In genomic region chr9:97852399-97853055, GRCh38 we compare ENCODE assay signal across 8 cellular contexts. TPM values are rescaled to one million over a fixed set of nuclear protein-coding genes. Genes with fewer than 3 reads are reported as not detected.
DNase-seq lines count a peak whose midpoint lies in the region; ATAC-seq and TF ChIP-seq lines count a peak whose summit lies in the region.
"Had no signal": no experiment of that assay in that cellular context is flagged by ENCODE, and none has a peak within 500 bp of the region (broad histone marks: within the 10 kb centered on the region; RNA-seq: fewer than 3 reads in every experiment).

No MANE protein-coding gene starts in this region.

- H3K27me3 ChIP-seq in CD4-positive, alpha-beta T cell (ENCODE audit: control insufficient read depth, insufficient read depth, low read length), result peaks cover 91% of the 10 kb centered on the region
- H3K27me3 ChIP-seq in endodermal cell (ENCODE audit: control insufficient read depth, insufficient read depth, low read length, poor library complexity, severe bottlenecking) (peaks cover 100% of the 10 kb centered on the region), trophoblast cell (ENCODE audit: insufficient read depth, low read length) (peaks cover 89% of the 10 kb centered on the region)

- H3K79me2 ChIP-seq in trophoblast cell (ENCODE audit: control insufficient read depth, insufficient read depth, low read length, poor library complexity), result no peaks in the 10 kb centered on the region

- POLR2A ChIA-PET in CD4-positive, alpha-beta T cell (lab: Charles Lee), result no interaction called here

- peak overlapping the region; percentile 13 for H3K4me2 ChIP-seq in trophoblast cell (ENCODE audit: low read length)

- peaks cover 86% of the 10 kb centered on the region for H3K27me3 Mint-ChIP-seq in CD4-positive, alpha-beta T cell
- H3K27me3 Mint-ChIP-seq in endodermal cell (ENCODE audit: insufficient read depth), result peaks cover 93% of the 10 kb centered on the region

- CTCF ChIA-PET in CD4-positive, alpha-beta T cell (lab: Charles Lee), result no interaction called here

- no peak overlapping the region for H2AFZ ChIP-seq in trophoblast cell (ENCODE audit: insufficient read depth, low read length, poor library complexity)

- no peak overlapping the region for H4K8ac ChIP-seq in trophoblast cell (ENCODE audit: low read depth, low read length)

- no peak overlapping the region for H3K27ac Mint-ChIP-seq in CD4-positive, alpha-beta T cell
- H3K27ac Mint-ChIP-seq in endodermal cell, result no peak overlapping the region

- no peak overlapping the region for H3K18ac ChIP-seq in trophoblast cell (ENCODE audit: low read length)

- intact Hi-C loops in CD4-positive, alpha-beta T cell (cut with DNase I, micrococcal nuclease), result no loop called here

- no peak overlapping the region for H4K12ac ChIP-seq in trophoblast cell (ENCODE audit: low read depth, low read length)

- peak overlapping the region; percentile 79 for H3K4me3 Mint-ChIP-seq in CD4-positive, alpha-beta T cell
- H3K4me3 Mint-ChIP-seq in endodermal cell, result peak overlapping the region; percentile 28

- H3K9me3 ChIP-seq in CD4-positive, alpha-beta T cell (ENCODE audit: control insufficient read depth, low read length), result peaks cover 4% of the 10 kb centered on the region
- H3K9me3 ChIP-seq in endodermal cell (ENCODE audit: control insufficient read depth, low read length) (no peaks in the 10 kb centered on the region), trophoblast cell (ENCODE audit: insufficient read depth, low read depth, low read length) (peaks cover 25% of the 10 kb centered on the region)

- H3K23ac ChIP-seq in trophoblast cell (ENCODE audit: low read length), result no peak overlapping the region

- DNase-seq in CD4-positive, alpha-beta T cell, result no peak
- DNase-seq in HK-2 (ENCODE audit: unreplicated experiment), result peak; percentile 60
- peak; percentile 81 for DNase-seq in endodermal cell
- DNase-seq in trophoblast cell, result no peak
- DNase-seq in CD1c-positive myeloid dendritic cell (ENCODE audit: extremely low spot score), result no peak
- DNase-seq in occipital lobe (lab: John Stamatoyannopoulos, UW), result no peak
- DNase-seq: left cardiac atrium had no signal

- peaks cover 12% of the 10 kb centered on the region for H3K4me1 ChIP-seq in endodermal cell (ENCODE audit: control insufficient read depth, insufficient read depth, low read length)
- peaks cover 8 to 16% of the 10 kb centered on the region in 2 experiments for H3K4me1 ChIP-seq in trophoblast cell (ENCODE audit: control insufficient read depth in 1 of 2, insufficient read depth in 2 of 2, low read length in 2 of 2)

- H3K9ac ChIP-seq in endodermal cell (ENCODE audit: extremely low read depth, low read length, poor library complexity, severe bottlenecking), result no peak overlapping the region
- no peak overlapping the region for H3K9ac ChIP-seq in trophoblast cell (ENCODE audit: low read length)

- WGBS in endodermal cell (ENCODE audit: insufficient coverage in 1 of 2, insufficient read length in 1 of 2), 2 experiments, result 2 to 5% methylated on average over 7 to 34 of the region's 34 CpGs
- no CpG with 5 or more reads among the region's 34 CpGs for WGBS in trophoblast cell (ENCODE audit: extremely low coverage, insufficient coverage, insufficient read length)

- H2BK12ac ChIP-seq in trophoblast cell (ENCODE audit: low read length), result no peak overlapping the region

- H2BK5ac ChIP-seq in trophoblast cell (ENCODE audit: low read depth, low read length, poor library complexity), result no peak overlapping the region

- H2BK120ac ChIP-seq in trophoblast cell (ENCODE audit: insufficient read depth, low read length, poor library complexity), result no peak overlapping the region

- H3K36me3 ChIP-seq in endodermal cell (ENCODE audit: control insufficient read depth, insufficient read depth, low read length), result no peaks in the 10 kb centered on the region
- H3K36me3 ChIP-seq in trophoblast cell (ENCODE audit: control insufficient read depth in 1 of 2, insufficient read depth in 2 of 2, low read length in 2 of 2), result no peaks in the 10 kb centered on the region

- peaks cover 4% of the 10 kb centered on the region for H3K9me3 Mint-ChIP-seq in CD4-positive, alpha-beta T cell
- no peaks in the 10 kb centered on the region for H3K9me3 Mint-ChIP-seq in endodermal cell

- H3K4me3 ChIP-seq in endodermal cell (ENCODE audit: low read length) (no peak overlapping the region), trophoblast cell (ENCODE audit: low read depth, low read length) (no peak overlapping the region)

- H4K91ac ChIP-seq in trophoblast cell (ENCODE audit: low read depth, low read length), result no peak overlapping the region

- no peaks in the 10 kb centered on the region for H3K79me1 ChIP-seq in trophoblast cell (ENCODE audit: low read length)

- peaks cover 46% of the 10 kb centered on the region for H3K4me1 Mint-ChIP-seq in CD4-positive, alpha-beta T cell (ENCODE audit: low read depth)
- H3K4me1 Mint-ChIP-seq in endodermal cell, result peaks cover 13% of the 10 kb centered on the region

- no peak overlapping the region for H3K4ac ChIP-seq in trophoblast cell (ENCODE audit: low read depth, low read length)

- H3K27ac ChIP-seq in CD4-positive, alpha-beta T cell (ENCODE audit: low read depth, low read length), result no peak overlapping the region
- H3K27ac ChIP-seq in endodermal cell (ENCODE audit: low read depth, low read length) (no peak overlapping the region), trophoblast cell (ENCODE audit: low read depth, low read length) (no peak overlapping the region)

- no peak for TF ChIP-seq CTCF in CD4-positive, alpha-beta T cell (IDR thresholded peaks at IDR 0.05)
- TF ChIP-seq CTCF in endodermal cell (conservative IDR thresholded peaks at IDR 0.05), result no peak

- no peak for ATAC-seq in CD4-positive, alpha-beta T cell (ENCODE audit: poor library complexity)
- ATAC-seq in GM21737 (IDR thresholded peaks at IDR 0.05; ENCODE audit: unreplicated experiment), result no peak

- H2AK5ac ChIP-seq in trophoblast cell (ENCODE audit: low read length), result no peak overlapping the region

- no peak overlapping the region for H3K14ac ChIP-seq in trophoblast cell (ENCODE audit: low read length)

- H3K36me3 Mint-ChIP-seq in CD4-positive, alpha-beta T cell (ENCODE audit: low read depth), result no peaks in the 10 kb centered on the region
- H3K36me3 Mint-ChIP-seq in endodermal cell (ENCODE audit: low read depth), result no peaks in the 10 kb centered on the region

RNA-seq across cellular contexts. Expression of gene FOXE1, which starts 0.5 kb away (rescaled TPM):
- not detected for total RNA-seq in CD4-positive, alpha-beta T cell
- total RNA-seq in endodermal cell, result not detected
- polyA plus RNA-seq in endodermal cell (2013, experiment 1 of 2), result not detected
- polyA plus RNA-seq in endodermal cell (2013, experiment 2 of 2), result 0.21 TPM
- not detected in 2 replicates for polyA plus RNA-seq in trophoblast cell (2013)
- not detected for total RNA-seq in occipital lobe
- total RNA-seq: left cardiac atrium had no signal

Comparison
In these comparisons a context has a peak if more than half of its experiments do, and no peak if none do; other contexts are left out.
1. DNase-seq: peak in HK-2 (single experiment) and endodermal cell (single experiment); none in CD4-positive, alpha-beta T cell (0 of 10), trophoblast cell (0 of 2), CD1c-positive myeloid dendritic cell (single experiment) and occipital lobe (single experiment).